22 cellular contexts compared by ENCODE assay signal in genomic region chr21:27291006-27291405, GRCh38.
DNase-seq lines count a peak whose midpoint lies in the region; ATAC-seq and TF ChIP-seq lines count a peak whose summit lies in the region.
"Had no signal": no experiment of that assay in that cellular context is flagged by ENCODE, and none has a peak within 500 bp of the region (broad histone marks: within the 10 kb centered on the region; RNA-seq: fewer than 3 reads in every experiment).

No MANE protein-coding gene starts in this region.

- intact Hi-C loops in right lobe of liver (cut with DNase I): no loop called here

- ATAC-seq in HG02973 (IDR thresholded peaks at IDR 0.05; ENCODE audit: unreplicated experiment) (no peak), right lobe of liver (no peak), GM19452 (IDR thresholded peaks at IDR 0.05; ENCODE audit: unreplicated experiment) (no peak)
- ATAC-seq: GM23338, HepG2 had no signal

- H3K9ac ChIP-seq in adipocyte (ENCODE audit: low read length): no peak overlapping the region
- H3K9ac ChIP-seq: KMS-11 had no signal

- TF ChIP-seq CTCF in mesothelial cell of epicardium (IDR thresholded peaks at IDR 0.05; ENCODE audit: unreplicated experiment): no peak
- TF ChIP-seq CTCF in right lobe of liver (IDR thresholded peaks at IDR 0.05): no peak

- no peak overlapping the region for H3K27ac ChIP-seq in right lobe of liver
- H3K27ac ChIP-seq: C4-2B, KMS-11, PC-9, RWPE1 had no signal

- DNase-seq in HCEC 1CT: peak; percentile 26
- DNase-seq in adipocyte (ENCODE audit: low read depth): peak; percentile 30
- no peak for DNase-seq in mesothelial cell of epicardium (ENCODE audit: low spot score in 2 of 2, unreplicated experiment in 2 of 2)
- DNase-seq in NCI-H2107 (lab: John Stamatoyannopoulos, UW): no peak
- no peak for DNase-seq in right lobe of liver
- DNase-seq: ACHN, AML-193, DMS79 treated with DMSO at 0.1 percent for 48 hours, NCI-H1048, NCI-H1436, NCI-H1930, NCI-H345, NCI-H524 treated with DMSO at 0.1 percent for 48 hours, PC-9, SIG-M5 had no signal

- TF ChIP-seq POLR2A in right lobe of liver (IDR thresholded peaks at IDR 0.05): no peak

- H3K36me3 ChIP-seq in adipocyte (ENCODE audit: control insufficient read depth, insufficient read depth, low read length, severe bottlenecking): no peaks in the 10 kb centered on the region
- no peaks in the 10 kb centered on the region for H3K36me3 ChIP-seq in right lobe of liver

- H3K9me3 ChIP-seq in adipocyte (ENCODE audit: control insufficient read depth, low read length): no peaks in the 10 kb centered on the region
- no peaks in the 10 kb centered on the region for H3K9me3 ChIP-seq in right lobe of liver

- H3K4me3 Mint-ChIP-seq in mesothelial cell of epicardium: no peak overlapping the region
- H3K4me3 Mint-ChIP-seq: GM23338 had no signal

- H3K27me3 Mint-ChIP-seq in mesothelial cell of epicardium (ENCODE audit: low read depth): no peaks in the 10 kb centered on the region

- peaks cover 34% of the 10 kb centered on the region for H3K9me3 Mint-ChIP-seq in mesothelial cell of epicardium

- peaks cover 15% of the 10 kb centered on the region for H3K4me1 ChIP-seq in adipocyte (ENCODE audit: control insufficient read depth, insufficient read depth, low read length)
- H3K4me1 ChIP-seq in right lobe of liver: no peaks in the 10 kb centered on the region

- WGBS in right lobe of liver (ENCODE audit: insufficient coverage, low coverage, low lambda C conversion rate, missing lambda C conversion rate): 67% methylated on average over 1 of the region's 1 CpG

- H3K27me3 ChIP-seq in adipocyte (replicated peaks; ENCODE audit: control insufficient read depth, insufficient read depth, low read length) (no peaks in the 10 kb centered on the region), right lobe of liver (no peaks in the 10 kb centered on the region)

- peaks cover 9% of the 10 kb centered on the region for H3K36me3 Mint-ChIP-seq in mesothelial cell of epicardium

- H3K4me1 Mint-ChIP-seq in mesothelial cell of epicardium: peaks cover 22% of the 10 kb centered on the region
- H3K4me1 Mint-ChIP-seq: GM23338 had no signal

- no peak overlapping the region for H3K4me3 ChIP-seq in adipocyte (ENCODE audit: low read length)
- H3K4me3 ChIP-seq in right lobe of liver: no peak overlapping the region
- H3K4me3 ChIP-seq: GM23338, PC-9 had no signal

- peak overlapping the region; percentile 1 for H3K27ac Mint-ChIP-seq in mesothelial cell of epicardium
- H3K27ac Mint-ChIP-seq: GM23338 had no signal

Comparison
In these comparisons a context has a peak if more than half of its experiments do, and no peak if none do; other contexts are left out.
1. DNase-seq: peak in HCEC 1CT (single experiment) and adipocyte (single experiment); none in mesothelial cell of epicardium (0 of 2), NCI-H2107 (single experiment) and right lobe of liver (0 of 3).